Comparison of ENCODE assay signal across 8 cellular contexts in genomic region chr11:64877390-64878222, GRCh38. TPM values are rescaled to one million over a fixed set of nuclear protein-coding genes. Genes with fewer than 3 reads are reported as not detected.
A peak's percentile ranks its signal among the peaks of the same experiment; 100 is the strongest.
DNase-seq lines count a peak whose midpoint lies in the region; ATAC-seq and TF ChIP-seq lines count a peak whose summit lies in the region.

No MANE protein-coding gene starts in this region.

- WGBS in mammary epithelial cell (ENCODE audit: low coverage, missing lambda C conversion rate): 1% methylated on average over 11 of the region's 41 CpGs
- WGBS in mesendoderm (ENCODE audit: extremely low coverage, insufficient coverage, low lambda C conversion rate): no CpG with 5 or more reads among the region's 41 CpGs
- under 1% methylated on average over 41 of the region's 41 CpGs for WGBS in urinary bladder

- peaks cover 69% of the 10 kb centered on the region for H3K4me1 Mint-ChIP-seq in activated CD4-positive, alpha-beta T cell treated with anti-CD3 and anti-CD28 coated beads for 36 hours

- H3K79me2 ChIP-seq in Karpas-422 (ENCODE audit: low read length) (peaks cover 46% of the 10 kb centered on the region), mammary epithelial cell (ENCODE audit: insufficient read depth, low read length) (peaks cover 53% of the 10 kb centered on the region), mesendoderm (ENCODE audit: control insufficient read depth, insufficient read depth, low read length) (no peaks in the 10 kb centered on the region)

- peak overlapping the region; percentile 99 for H3K23ac ChIP-seq in mesendoderm (ENCODE audit: low read length)

- H2BK5ac ChIP-seq in mesendoderm (ENCODE audit: low read length): no peak overlapping the region

- peak overlapping the region; percentile 93 for H3K9ac ChIP-seq in Karpas-422 (ENCODE audit: low read length)
- peak overlapping the region; percentile 72 for H3K9ac ChIP-seq in mammary epithelial cell (ENCODE audit: insufficient read depth, low read length)
- peak overlapping the region; percentile 96 for H3K9ac ChIP-seq in mesendoderm (ENCODE audit: low read length)

- H3K27me3 ChIP-seq in Karpas-422 (ENCODE audit: low read length) (no peaks in the 10 kb centered on the region), mammary epithelial cell (ENCODE audit: insufficient read depth, low read length) (no peaks in the 10 kb centered on the region), mesendoderm (ENCODE audit: insufficient read depth, low read length, poor library complexity) (no peaks in the 10 kb centered on the region)

- H3K9me2 ChIP-seq in Karpas-422 (replicated peaks; ENCODE audit: insufficient read depth, low read length): no peaks in the 10 kb centered on the region

- H3K56ac ChIP-seq in mesendoderm (ENCODE audit: low read length): peak overlapping the region; percentile 99

- no peaks in the 10 kb centered on the region for H3K9me3 Mint-ChIP-seq in activated CD4-positive, alpha-beta T cell treated with anti-CD3 and anti-CD28 coated beads for 36 hours (ENCODE audit: low read depth)

- H4K5ac ChIP-seq in mesendoderm (ENCODE audit: low read length): no peak overlapping the region

- dilution Hi-C loops in mammary epithelial cell (cut with HindIII; ENCODE audit: low sequenced_read_pairs): no loop called here

- H3K4me3 Mint-ChIP-seq in activated CD4-positive, alpha-beta T cell treated with anti-CD3 and anti-CD28 coated beads for 36 hours: peak overlapping the region; percentile 92

- H2AFZ ChIP-seq in Karpas-422 (ENCODE audit: low read length) (0 out of 2 replicates have a peak overlapping the region, but pooled peaks have one; percentile 9), mammary epithelial cell (ENCODE audit: low read depth, low read length) (peak overlapping the region; percentile 36)

- no peak overlapping the region for H2BK120ac ChIP-seq in mesendoderm (ENCODE audit: low read depth, low read length)

- peaks cover 38% of the 10 kb centered on the region for H3K36me3 Mint-ChIP-seq in activated CD4-positive, alpha-beta T cell treated with anti-CD3 and anti-CD28 coated beads for 36 hours (ENCODE audit: low read depth)

- POLR2A ChIA-PET in activated CD4-positive, alpha-beta T cell treated with anti-CD3 and anti-CD28 coated beads for 36 hours (lab: Charles Lee): interaction anchor here (0.7 to 8.8 kb wide), 7 partner anchors 8 to 30 kb away, joined by 3 to 128 read pairs (median 7); no protein-coding TSS in a partner anchor

- no peak overlapping the region for H4K8ac ChIP-seq in mesendoderm (ENCODE audit: low read depth, low read length)

- H3K27ac Mint-ChIP-seq in activated CD4-positive, alpha-beta T cell treated with anti-CD3 and anti-CD28 coated beads for 36 hours: peak overlapping the region; percentile 84

- intact Hi-C loops in activated CD4-positive, alpha-beta T cell treated with anti-CD3 and anti-CD28 coated beads for 36 hours (cut with DNase I, micrococcal nuclease): loop anchor here (1.0 to 5.0 kb wide), 20 partner anchors 11 to 695 kb away; partner anchors contain the start of genes PPP2R5B (in 2 of the 2), SF1 (in 2 of the 2), ATG2A (in 1 of the 2) and CDCA5 (in 1 of the 2)
- intact Hi-C loops in mammary epithelial cell (cut with micrococcal nuclease): loop anchor here (1.0 to 2.0 kb wide), 4 partner anchors 22 to 99 kb away; partner anchors contain the start of genes MEN1 and SF1

- TF ChIP-seq CTCF in mammary epithelial cell (conservative IDR thresholded peaks at IDR 0.05 in 1 of 2, IDR thresholded peaks at IDR 0.05 in 1 of 2; ENCODE audit: extremely low read depth in 1 of 2, insufficient read depth in 1 of 2, low read depth in 1 of 2, low read length in 2 of 2): no peak

- peak overlapping the region; percentile 14 for H2AK5ac ChIP-seq in mesendoderm (ENCODE audit: low read length)

- ATAC-seq in activated CD4-positive, alpha-beta T cell treated with anti-CD3 and anti-CD28 coated beads for 36 hours: peak; percentile 1
- no peak for ATAC-seq in HG03135 (IDR thresholded peaks at IDR 0.05; ENCODE audit: unreplicated experiment)
- no peak for ATAC-seq in GM21423 (IDR thresholded peaks at IDR 0.05; ENCODE audit: unreplicated experiment)

- no peak overlapping the region for H3K4ac ChIP-seq in mesendoderm (ENCODE audit: low read depth, low read length)

- H3K9me3 ChIP-seq in Karpas-422 (ENCODE audit: low read length) (no peaks in the 10 kb centered on the region), mammary epithelial cell (replicated peaks; ENCODE audit: insufficient read depth, low read length) (no peaks in the 10 kb centered on the region)

- no peak overlapping the region for H2BK15ac ChIP-seq in mesendoderm (replicated peaks; ENCODE audit: low read depth)

- H3K79me1 ChIP-seq in mesendoderm (ENCODE audit: low read length): peaks cover 15% of the 10 kb centered on the region

- H3K18ac ChIP-seq in mesendoderm (ENCODE audit: low read length): no peak overlapping the region

- H3K36me3 ChIP-seq in Karpas-422 (ENCODE audit: insufficient read depth, low read length): 0 out of 2 replicates have a peak, but pooled peaks cover 11% of the 10 kb centered on the region
- peaks cover 9% of the 10 kb centered on the region for H3K36me3 ChIP-seq in mammary epithelial cell (ENCODE audit: insufficient read depth, low read length)
- no peaks in the 10 kb centered on the region for H3K36me3 ChIP-seq in mesendoderm (ENCODE audit: control insufficient read depth, insufficient read depth, low read length)
- no peaks in the 10 kb centered on the region for H3K36me3 ChIP-seq in urinary bladder (ENCODE audit: insufficient read depth)

- DNase-seq in activated CD4-positive, alpha-beta T cell treated with anti-CD3 and anti-CD28 coated beads for 36 hours: peak; percentile 53
- DNase-seq in activated CD4-positive, alpha-beta T cell treated with anti-CD3 and anti-CD28 coated beads for 1 hour: no peak
- DNase-seq in Karpas-422 (peak; percentile 65), mammary epithelial cell (no peak), mesendoderm (no peak)

- peaks cover 38% of the 10 kb centered on the region; the same call in 1 of the 2 replicates for H4K20me1 ChIP-seq in Karpas-422 (ENCODE audit: insufficient read depth, low read depth, low read length)
- no peaks in the 10 kb centered on the region for H4K20me1 ChIP-seq in mammary epithelial cell (ENCODE audit: insufficient read depth, low read length)

- in situ Hi-C loops in mammary epithelial cell (cut with MboI; ENCODE audit: low sequenced_read_pairs in 2 of 2): no loop called here

- H3K4me1 ChIP-seq in Karpas-422 (ENCODE audit: low read length): peaks cover 76% of the 10 kb centered on the region
- H3K4me1 ChIP-seq in mammary epithelial cell (ENCODE audit: insufficient read depth, low read length): peaks cover 27% of the 10 kb centered on the region
- peaks cover 10% of the 10 kb centered on the region for H3K4me1 ChIP-seq in mesendoderm (ENCODE audit: control insufficient read depth, low read depth, low read length)
- no peaks in the 10 kb centered on the region for H3K4me1 ChIP-seq in urinary bladder (ENCODE audit: insufficient read depth)

- no TSS peak for BruUV-seq in mammary epithelial cell (replicated peaks; lab: Mats Ljungman, UMichigan)

- H3K27ac ChIP-seq in Karpas-422 (ENCODE audit: low read length) (peak overlapping the region; percentile 45), mammary epithelial cell (ENCODE audit: insufficient read depth, low read depth, low read length) (peak overlapping the region; percentile 46), mesendoderm (ENCODE audit: low read depth, low read length) (no peak overlapping the region), urinary bladder (ENCODE audit: low read depth) (no peak overlapping the region)

- H3K4me2 ChIP-seq in Karpas-422 (ENCODE audit: low read depth, low read length, poor library complexity, severe bottlenecking) (peak overlapping the region; percentile 91), mammary epithelial cell (ENCODE audit: insufficient read depth, low read depth, low read length) (peak overlapping the region; percentile 87), mesendoderm (ENCODE audit: low read length) (peak overlapping the region; percentile 98)

- no peaks in the 10 kb centered on the region for H3K27me3 Mint-ChIP-seq in activated CD4-positive, alpha-beta T cell treated with anti-CD3 and anti-CD28 coated beads for 36 hours

- H3K4me3 ChIP-seq in Karpas-422 (ENCODE audit: low read length): peak overlapping the region; percentile 95
- H3K4me3 ChIP-seq in mammary epithelial cell (replicated peaks in 1 of 3; ENCODE audit: insufficient read depth in 1 of 3, low read depth in 2 of 3, low read length in 3 of 3): peak overlapping the region; percentile 64 to 99 (median 99)
- H3K4me3 ChIP-seq in mesendoderm (ENCODE audit: low read length): peak overlapping the region; percentile 97
- peak overlapping the region; percentile 72 for H3K4me3 ChIP-seq in urinary bladder (ENCODE audit: low read depth, low read length)

- CTCF ChIA-PET in activated CD4-positive, alpha-beta T cell treated with anti-CD3 and anti-CD28 coated beads for 36 hours (lab: Charles Lee): interaction anchor here (0.9 to 11.0 kb wide), 8 partner anchors 9 to 696 kb away, joined by 3 to 139 read pairs (median 19); no protein-coding TSS in a partner anchor
- CTCF ChIA-PET in mammary epithelial cell (lab: Charles Lee; ENCODE audit: low non-redundant PET): interaction anchor here (0.6 to 0.8 kb wide), 2 partner anchors 9 to 28 kb away, joined by 3 to 4 read pairs; no protein-coding TSS in a partner anchor

RNA-seq across cellular contexts. Expression of gene EHD1, which starts 0.8 kb away (rescaled TPM):
- total RNA-seq in activated CD4-positive, alpha-beta T cell treated with anti-CD3 and anti-CD28 coated beads for 36 hours: 10 to 100 TPM; 71.0 to 73.6 TPM
- 30.8 and 77.3 TPM in 2 replicates for total RNA-seq in Karpas-422 (2014; rRNA removed; shearing (Covaris generic); ENCODE audit: low replicate concordance)
- total RNA-seq in mammary epithelial cell: 100 to 1,000 TPM in 1 of 2 donors, 10 to 100 TPM in 1; 71.2 to 172 TPM
- 219 TPM for polyA plus RNA-seq in mammary epithelial cell
- polyA minus RNA-seq in mammary epithelial cell: 255 TPM
- polyA plus RNA-seq in mesendoderm (2013, experiment 1 of 2): 21.1 TPM
- 21.9 TPM for polyA plus RNA-seq in mesendoderm (2013, experiment 2 of 2)
- total RNA-seq in urinary bladder: 31.3 TPM
- polyA plus RNA-seq in urinary bladder: 50.5 TPM

RNA-seq across cellular contexts. Expression of gene CDC42BPG, which starts 33.2 kb away (rescaled TPM):
- under 1 TPM; 0.28 to 0.39 TPM for total RNA-seq in activated CD4-positive, alpha-beta T cell treated with anti-CD3 and anti-CD28 coated beads for 36 hours
- total RNA-seq in Karpas-422 (2014; rRNA removed; shearing (Covaris generic); ENCODE audit: low replicate concordance): 0.15 and 0.22 TPM in 2 replicates
- total RNA-seq in mammary epithelial cell (10 to 100 TPM; 10.5 to 18.7 TPM), urinary bladder (4.3 TPM)
- polyA plus RNA-seq in mammary epithelial cell (3.7 TPM), urinary bladder (3.2 TPM)
- 8.1 TPM for polyA minus RNA-seq in mammary epithelial cell
- 3.2 TPM for polyA plus RNA-seq in mesendoderm (2013, experiment 1 of 2)
- polyA plus RNA-seq in mesendoderm (2013, experiment 2 of 2): 3.4 TPM

RNA-seq across cellular contexts. Expression of gene ATG2A, which starts 39.4 kb away (rescaled TPM):
- total RNA-seq in activated CD4-positive, alpha-beta T cell treated with anti-CD3 and anti-CD28 coated beads for 36 hours: 10 to 100 TPM; 15.8 to 16.7 TPM
- 16.2 and 24.6 TPM in 2 replicates for total RNA-seq in Karpas-422 (2014; rRNA removed; shearing (Covaris generic); ENCODE audit: low replicate concordance)
- total RNA-seq in mammary epithelial cell (10 to 100 TPM; 20.7 to 21.0 TPM), urinary bladder (7.6 TPM)
- polyA plus RNA-seq in mammary epithelial cell (7.0 TPM), urinary bladder (21.4 TPM)
- polyA minus RNA-seq in mammary epithelial cell: 9.8 TPM
- 5.1 TPM for polyA plus RNA-seq in mesendoderm (2013, experiment 1 of 2)
- polyA plus RNA-seq in mesendoderm (2013, experiment 2 of 2): 5.4 TPM

RNA-seq across cellular contexts. Expression of gene PPP2R5B, which starts 46.9 kb away (rescaled TPM):
- 10 to 100 TPM; 13.2 to 13.5 TPM for total RNA-seq in activated CD4-positive, alpha-beta T cell treated with anti-CD3 and anti-CD28 coated beads for 36 hours
- total RNA-seq in Karpas-422 (2014; rRNA removed; shearing (Covaris generic); ENCODE audit: low replicate concordance): 1.8 and 7.5 TPM in 2 replicates
- total RNA-seq in mammary epithelial cell (10 to 100 TPM; 13.8 to 32.7 TPM), urinary bladder (7.3 TPM)
- polyA plus RNA-seq in mammary epithelial cell (11.4 TPM), urinary bladder (22.1 TPM)
- polyA minus RNA-seq in mammary epithelial cell: 14.2 TPM
- 2.4 TPM for polyA plus RNA-seq in mesendoderm (2013, experiment 1 of 2)
- polyA plus RNA-seq in mesendoderm (2013, experiment 2 of 2): 3.2 TPM

RNA-seq across cellular contexts. Expression of gene GPHA2, which starts 58.1 kb away (rescaled TPM):
- under 1 TPM in 1 of 2 experiments, not detected in 1; 0.34 TPM for total RNA-seq in activated CD4-positive, alpha-beta T cell treated with anti-CD3 and anti-CD28 coated beads for 36 hours
- not detected in 2 replicates for total RNA-seq in Karpas-422 (2014; rRNA removed; shearing (Covaris generic); ENCODE audit: low replicate concordance)
- total RNA-seq in mammary epithelial cell (not detected), urinary bladder (not detected)
- polyA plus RNA-seq in mammary epithelial cell (not detected), urinary bladder (not detected)
- not detected for polyA minus RNA-seq in mammary epithelial cell
- polyA plus RNA-seq in mesendoderm (2013, experiment 1 of 2): 1.2 TPM
- 1.1 TPM for polyA plus RNA-seq in mesendoderm (2013, experiment 2 of 2)

Comparison
In these comparisons a context has a peak if more than half of its experiments do, and no peak if none do; other contexts are left out.
1. DNase-seq: peak in activated CD4-positive, alpha-beta T cell treated with anti-CD3 and anti-CD28 coated beads for 36 hours (single experiment) and Karpas-422 (single experiment); none in activated CD4-positive, alpha-beta T cell treated with anti-CD3 and anti-CD28 coated beads for 1 hour (single experiment), mammary epithelial cell (single experiment) and mesendoderm (single experiment).
2. H3K27ac ChIP-seq: peak in Karpas-422 (single experiment) and mammary epithelial cell (single experiment); none in mesendoderm (single experiment) and urinary bladder (single experiment).
3. Peak in every context shown above with its lines, with median percentiles within 50 percentile points of each other: H3K4me2 ChIP-seq, H3K4me3 ChIP-seq and H3K9ac ChIP-seq.